Comparison of ENCODE assay signal across 1 cellular context in the genomic region with DNA sequence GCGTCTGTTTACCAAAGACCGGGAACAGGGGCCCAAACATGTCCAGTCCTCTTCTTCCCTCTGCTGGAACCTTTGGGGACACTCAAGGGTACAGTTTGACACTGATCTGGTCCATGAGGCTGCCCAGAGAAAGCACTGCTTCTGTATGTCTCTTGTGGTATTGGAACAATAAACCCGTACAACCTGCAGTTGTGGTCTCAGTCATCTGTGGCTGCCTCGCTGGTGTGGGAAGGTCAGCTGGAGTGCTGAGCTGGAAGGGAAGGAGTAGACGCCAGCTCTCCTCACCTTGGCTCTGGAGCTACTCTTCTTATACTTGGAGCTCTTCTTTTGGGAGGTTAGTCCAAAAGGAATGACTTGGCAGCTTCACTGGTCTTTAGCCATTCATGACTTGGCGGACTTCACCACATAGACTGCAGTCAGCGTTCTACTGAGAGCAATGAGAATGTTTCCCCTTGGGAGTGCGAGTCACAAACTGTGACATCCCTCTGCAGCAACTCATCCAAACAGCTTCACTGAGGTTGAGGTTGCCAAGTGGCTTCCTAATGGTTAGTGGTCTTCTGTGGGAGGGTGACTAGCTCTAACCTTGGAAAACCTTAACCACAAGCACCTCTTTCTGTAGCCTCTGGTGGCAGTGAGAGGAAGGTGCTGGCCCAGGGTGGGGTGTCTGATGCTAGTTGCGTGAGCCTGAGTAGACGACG.
TF ChIP-seq lines count a peak whose summit lies in the region.

No MANE protein-coding gene starts in this region.

TF ChIP-seq in GM23338, 12 proteins besides CTCF, POLR2A, EP300 and RAD21 (continued from another document):
- TF ChIP-seq, protein P1, sequence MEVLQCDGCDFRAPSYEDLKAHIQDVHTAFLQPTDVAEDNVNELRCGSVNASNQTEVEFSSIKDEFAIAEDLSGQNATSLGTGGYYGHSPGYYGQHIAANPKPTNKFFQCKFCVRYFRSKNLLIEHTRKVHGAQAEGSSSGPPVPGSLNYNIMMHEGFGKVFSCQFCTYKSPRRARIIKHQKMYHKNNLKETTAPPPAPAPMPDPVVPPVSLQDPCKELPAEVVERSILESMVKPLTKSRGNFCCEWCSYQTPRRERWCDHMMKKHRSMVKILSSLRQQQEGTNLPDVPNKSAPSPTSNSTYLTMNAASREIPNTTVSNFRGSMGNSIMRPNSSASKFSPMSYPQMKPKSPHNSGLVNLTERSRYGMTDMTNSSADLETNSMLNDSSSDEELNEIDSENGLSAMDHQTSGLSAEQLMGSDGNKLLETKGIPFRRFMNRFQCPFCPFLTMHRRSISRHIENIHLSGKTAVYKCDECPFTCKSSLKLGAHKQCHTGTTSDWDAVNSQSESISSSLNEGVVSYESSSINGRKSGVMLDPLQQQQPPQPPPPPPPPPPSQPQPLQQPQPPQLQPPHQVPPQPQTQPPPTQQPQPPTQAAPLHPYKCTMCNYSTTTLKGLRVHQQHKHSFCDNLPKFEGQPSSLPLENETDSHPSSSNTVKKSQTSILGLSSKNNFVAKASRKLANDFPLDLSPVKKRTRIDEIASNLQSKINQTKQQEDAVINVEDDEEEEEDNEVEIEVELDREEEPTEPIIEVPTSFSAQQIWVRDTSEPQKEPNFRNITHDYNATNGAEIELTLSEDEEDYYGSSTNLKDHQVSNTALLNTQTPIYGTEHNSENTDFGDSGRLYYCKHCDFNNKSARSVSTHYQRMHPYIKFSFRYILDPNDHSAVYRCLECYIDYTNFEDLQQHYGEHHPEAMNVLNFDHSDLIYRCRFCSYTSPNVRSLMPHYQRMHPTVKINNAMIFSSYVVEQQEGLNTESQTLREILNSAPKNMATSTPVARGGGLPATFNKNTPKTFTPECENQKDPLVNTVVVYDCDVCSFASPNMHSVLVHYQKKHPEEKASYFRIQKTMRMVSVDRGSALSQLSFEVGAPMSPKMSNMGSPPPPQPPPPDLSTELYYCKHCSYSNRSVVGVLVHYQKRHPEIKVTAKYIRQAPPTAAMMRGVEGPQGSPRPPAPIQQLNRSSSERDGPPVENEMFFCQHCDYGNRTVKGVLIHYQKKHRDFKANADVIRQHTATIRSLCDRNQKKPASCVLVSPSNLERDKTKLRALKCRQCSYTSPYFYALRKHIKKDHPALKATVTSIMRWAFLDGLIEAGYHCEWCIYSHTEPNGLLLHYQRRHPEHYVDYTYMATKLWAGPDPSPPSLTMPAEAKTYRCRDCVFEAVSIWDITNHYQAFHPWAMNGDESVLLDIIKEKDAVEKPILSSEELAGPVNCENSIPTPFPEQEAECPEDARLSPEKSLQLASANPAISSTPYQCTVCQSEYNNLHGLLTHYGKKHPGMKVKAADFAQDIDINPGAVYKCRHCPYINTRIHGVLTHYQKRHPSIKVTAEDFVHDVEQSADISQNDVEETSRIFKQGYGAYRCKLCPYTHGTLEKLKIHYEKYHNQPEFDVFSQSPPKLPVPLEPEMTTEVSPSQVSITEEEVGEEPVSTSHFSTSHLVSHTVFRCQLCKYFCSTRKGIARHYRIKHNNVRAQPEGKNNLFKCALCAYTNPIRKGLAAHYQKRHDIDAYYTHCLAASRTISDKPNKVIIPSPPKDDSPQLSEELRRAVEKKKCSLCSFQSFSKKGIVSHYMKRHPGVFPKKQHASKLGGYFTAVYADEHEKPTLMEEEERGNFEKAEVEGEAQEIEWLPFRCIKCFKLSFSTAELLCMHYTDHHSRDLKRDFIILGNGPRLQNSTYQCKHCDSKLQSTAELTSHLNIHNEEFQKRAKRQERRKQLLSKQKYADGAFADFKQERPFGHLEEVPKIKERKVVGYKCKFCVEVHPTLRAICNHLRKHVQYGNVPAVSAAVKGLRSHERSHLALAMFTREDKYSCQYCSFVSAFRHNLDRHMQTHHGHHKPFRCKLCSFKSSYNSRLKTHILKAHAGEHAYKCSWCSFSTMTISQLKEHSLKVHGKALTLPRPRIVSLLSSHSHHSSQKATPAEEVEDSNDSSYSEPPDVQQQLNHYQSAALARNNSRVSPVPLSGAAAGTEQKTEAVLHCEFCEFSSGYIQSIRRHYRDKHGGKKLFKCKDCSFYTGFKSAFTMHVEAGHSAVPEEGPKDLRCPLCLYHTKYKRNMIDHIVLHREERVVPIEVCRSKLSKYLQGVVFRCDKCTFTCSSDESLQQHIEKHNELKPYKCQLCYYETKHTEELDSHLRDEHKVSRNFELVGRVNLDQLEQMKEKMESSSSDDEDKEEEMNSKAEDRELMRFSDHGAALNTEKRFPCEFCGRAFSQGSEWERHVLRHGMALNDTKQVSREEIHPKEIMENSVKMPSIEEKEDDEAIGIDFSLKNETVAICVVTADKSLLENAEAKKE (CRISPR knock-in tag; IDR thresholded peaks at IDR 0.05): no peak
- TF ChIP-seq STAT1 (IDR thresholded peaks at IDR 0.05; ENCODE audit: unreplicated experiment) (no peak), EZH2 (IDR thresholded peaks at IDR 0.05; ENCODE audit: low read depth, unreplicated experiment) (no peak), ZNF114 (CRISPR knock-in tag; IDR thresholded peaks at IDR 0.05) (no peak), POLR2AphosphoS5 (IDR thresholded peaks at IDR 0.05; ENCODE audit: low read depth) (no peak)
- TF ChIP-seq, protein P2, sequence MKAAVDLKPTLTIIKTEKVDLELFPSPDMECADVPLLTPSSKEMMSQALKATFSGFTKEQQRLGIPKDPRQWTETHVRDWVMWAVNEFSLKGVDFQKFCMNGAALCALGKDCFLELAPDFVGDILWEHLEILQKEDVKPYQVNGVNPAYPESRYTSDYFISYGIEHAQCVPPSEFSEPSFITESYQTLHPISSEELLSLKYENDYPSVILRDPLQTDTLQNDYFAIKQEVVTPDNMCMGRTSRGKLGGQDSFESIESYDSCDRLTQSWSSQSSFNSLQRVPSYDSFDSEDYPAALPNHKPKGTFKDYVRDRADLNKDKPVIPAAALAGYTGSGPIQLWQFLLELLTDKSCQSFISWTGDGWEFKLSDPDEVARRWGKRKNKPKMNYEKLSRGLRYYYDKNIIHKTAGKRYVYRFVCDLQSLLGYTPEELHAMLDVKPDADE (IDR thresholded peaks at IDR 0.05): no peak
- TF ChIP-seq, protein P3, sequence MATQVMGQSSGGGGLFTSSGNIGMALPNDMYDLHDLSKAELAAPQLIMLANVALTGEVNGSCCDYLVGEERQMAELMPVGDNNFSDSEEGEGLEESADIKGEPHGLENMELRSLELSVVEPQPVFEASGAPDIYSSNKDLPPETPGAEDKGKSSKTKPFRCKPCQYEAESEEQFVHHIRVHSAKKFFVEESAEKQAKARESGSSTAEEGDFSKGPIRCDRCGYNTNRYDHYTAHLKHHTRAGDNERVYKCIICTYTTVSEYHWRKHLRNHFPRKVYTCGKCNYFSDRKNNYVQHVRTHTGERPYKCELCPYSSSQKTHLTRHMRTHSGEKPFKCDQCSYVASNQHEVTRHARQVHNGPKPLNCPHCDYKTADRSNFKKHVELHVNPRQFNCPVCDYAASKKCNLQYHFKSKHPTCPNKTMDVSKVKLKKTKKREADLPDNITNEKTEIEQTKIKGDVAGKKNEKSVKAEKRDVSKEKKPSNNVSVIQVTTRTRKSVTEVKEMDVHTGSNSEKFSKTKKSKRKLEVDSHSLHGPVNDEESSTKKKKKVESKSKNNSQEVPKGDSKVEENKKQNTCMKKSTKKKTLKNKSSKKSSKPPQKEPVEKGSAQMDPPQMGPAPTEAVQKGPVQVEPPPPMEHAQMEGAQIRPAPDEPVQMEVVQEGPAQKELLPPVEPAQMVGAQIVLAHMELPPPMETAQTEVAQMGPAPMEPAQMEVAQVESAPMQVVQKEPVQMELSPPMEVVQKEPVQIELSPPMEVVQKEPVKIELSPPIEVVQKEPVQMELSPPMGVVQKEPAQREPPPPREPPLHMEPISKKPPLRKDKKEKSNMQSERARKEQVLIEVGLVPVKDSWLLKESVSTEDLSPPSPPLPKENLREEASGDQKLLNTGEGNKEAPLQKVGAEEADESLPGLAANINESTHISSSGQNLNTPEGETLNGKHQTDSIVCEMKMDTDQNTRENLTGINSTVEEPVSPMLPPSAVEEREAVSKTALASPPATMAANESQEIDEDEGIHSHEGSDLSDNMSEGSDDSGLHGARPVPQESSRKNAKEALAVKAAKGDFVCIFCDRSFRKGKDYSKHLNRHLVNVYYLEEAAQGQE (IDR thresholded peaks at IDR 0.05; ENCODE audit: unreplicated experiment): no peak
